8 cellular contexts compared by ENCODE assay signal in genomic region chr20:62808211-62808865, GRCh38. TPM values are rescaled to one million over a fixed set of nuclear protein-coding genes. Genes with fewer than 3 reads are reported as not detected.
A peak's percentile ranks its signal among the peaks of the same experiment; 100 is the strongest.
DNase-seq lines count a peak whose midpoint lies in the region; ATAC-seq, FAIRE-seq and TF ChIP-seq lines count a peak whose summit lies in the region.

No MANE protein-coding gene starts in this region.

- no peak overlapping the region for H3K4me3 ChIP-seq in AG10803 (ENCODE audit: low read length)
- no peak overlapping the region for H3K4me3 ChIP-seq in PC-9
- no peak overlapping the region for H3K4me3 ChIP-seq in fibroblast of lung (replicated peaks in 1 of 4; ENCODE audit: control extremely low read depth in 1 of 4, insufficient read depth in 1 of 4, low read depth in 3 of 4, low read length in 4 of 4)
- H3K4me3 ChIP-seq in transverse colon = no peak overlapping the region

- no peak overlapping the region for H3K9ac ChIP-seq in fibroblast of lung (ENCODE audit: insufficient read depth, low read length)

- H3K27me3 Mint-ChIP-seq in activated T-cell treated with anti-CD3 and anti-CD28 coated beads, Interleukin-2, amount 50 U/mL, for 72 hours (ENCODE audit: low read depth) = no peaks in the 10 kb centered on the region

- in situ Hi-C loops in transverse colon (cut with MboI; ENCODE audit: low pct_ligation_motif_present in 1 of 4, low pct_unique_long_range_greater_than_20kb in 1 of 4, low sequenced_read_pairs in 3 of 4) = loop anchor here in 2 of 4 donors (10.0 kb wide), 1 partner anchor 144 kb away; no protein-coding TSS in a partner anchor

- H2AFZ ChIP-seq in PC-9 (no peak overlapping the region), fibroblast of lung (ENCODE audit: low read length) (no peak overlapping the region)

- CTCF ChIA-PET in PC-9 (lab: Charles Lee) = interaction anchor here (0.6 to 1.1 kb wide), 2 partner anchors 39 to 308 kb away, joined by 5 to 10 read pairs; no protein-coding TSS in a partner anchor

- H3K79me2 ChIP-seq in PC-9 (ENCODE audit: low read depth) (peaks cover 30% of the 10 kb centered on the region), fibroblast of lung (ENCODE audit: control insufficient read depth, insufficient read depth, low read length) (peaks cover 26% of the 10 kb centered on the region)

- H3K27me3 ChIP-seq in PC-9 (ENCODE audit: insufficient read depth, low read depth) = no peaks in the 10 kb centered on the region
- H3K27me3 ChIP-seq in fibroblast of lung (ENCODE audit: control insufficient read depth, insufficient read depth, low read length) = no peaks in the 10 kb centered on the region
- H3K27me3 ChIP-seq in transverse colon = no peaks in the 10 kb centered on the region

- WGBS in transverse colon (ENCODE audit: low coverage in 1 of 2), 2 donors = 42 to 73% methylated on average over 8 to 20 of the region's 21 CpGs

- DNase-seq in AG10803 (ENCODE audit: low read depth) (peak; percentile 46), H54 (ENCODE audit: insufficient read length, low spot score) (peak; percentile 85), PC-9 (peak in 1 of 2 experiments; percentile 68), fibroblast of lung (ENCODE audit: low read depth in 2 of 2) (peak in 1 of 2 donors; percentile 61), nucleus accumbens (lab: John Stamatoyannopoulos, UW) (peak in 45 of 56 donors; percentile 11 to 82 (median 45)), transverse colon (peak; percentile 72)
- DNase-seq in activated T-cell treated with anti-CD3 and anti-CD28 coated beads, Interleukin-2, amount 50 U/mL, for 72 hours = peak; percentile 75 to 82

- peaks cover 14% of the 10 kb centered on the region for H3K4me1 ChIP-seq in PC-9 (replicated peaks; ENCODE audit: insufficient read depth)
- H3K4me1 ChIP-seq in fibroblast of lung (ENCODE audit: control insufficient read depth, extremely low read depth, insufficient read depth, low read length) = no peaks in the 10 kb centered on the region
- H3K4me1 ChIP-seq in transverse colon = peaks cover 17 to 30% (median 22%) of the 10 kb centered on the region in 4 donors

- H3K9me3 ChIP-seq in PC-9 (ENCODE audit: insufficient read depth, low read depth) = no peaks in the 10 kb centered on the region
- no peaks in the 10 kb centered on the region for H3K9me3 ChIP-seq in fibroblast of lung (ENCODE audit: control insufficient read depth, insufficient read depth, low read depth, low read length)
- no peaks in the 10 kb centered on the region for H3K9me3 ChIP-seq in transverse colon

- H3K27ac ChIP-seq in PC-9 (no peak overlapping the region), fibroblast of lung (ENCODE audit: insufficient read depth, low read length) (no peak overlapping the region), transverse colon (no peak overlapping the region)

- peaks cover 33% of the 10 kb centered on the region for H3K4me1 Mint-ChIP-seq in activated T-cell treated with anti-CD3 and anti-CD28 coated beads, Interleukin-2, amount 50 U/mL, for 72 hours (ENCODE audit: low read depth)

- no peak overlapping the region for H3K27ac Mint-ChIP-seq in activated T-cell treated with anti-CD3 and anti-CD28 coated beads, Interleukin-2, amount 50 U/mL, for 72 hours

- H3K4me3 Mint-ChIP-seq in activated T-cell treated with anti-CD3 and anti-CD28 coated beads, Interleukin-2, amount 50 U/mL, for 72 hours = no peak overlapping the region

- no peaks in the 10 kb centered on the region for H3K9me3 Mint-ChIP-seq in activated T-cell treated with anti-CD3 and anti-CD28 coated beads, Interleukin-2, amount 50 U/mL, for 72 hours

- FAIRE-seq in H54 (lab: Jason Lieb, UNC) = no peak

- ATAC-seq in activated T-cell treated with anti-CD3 and anti-CD28 coated beads, Interleukin-2, amount 50 U/mL, for 72 hours (replicated peaks in 1 of 2) = peak; percentile 44 to 55
- no peak for ATAC-seq in GM21381 (IDR thresholded peaks at IDR 0.05; ENCODE audit: unreplicated experiment)

- TF ChIP-seq POLR2A in H54 (IDR thresholded peaks at IDR 0.05; ENCODE audit: low read depth, low read length) (no peak), transverse colon (IDR thresholded peaks at IDR 0.05) (no peak)

- intact Hi-C loops in PC-9 (cut with micrococcal nuclease; ENCODE audit: unreplicated experiment) (loop anchor here (5.0 kb wide), 1 partner anchor 186 kb away; no protein-coding TSS in a partner anchor), transverse colon (cut with DNase I; ENCODE audit: low total_unique reads) (no loop called here)

- BruUV-seq in PC-9 (replicated peaks; lab: Mats Ljungman, UMichigan) = no TSS peak

- peaks cover 2 to 6% of the 10 kb centered on the region in 2 donors for H3K36me3 Mint-ChIP-seq in activated T-cell treated with anti-CD3 and anti-CD28 coated beads, Interleukin-2, amount 50 U/mL, for 72 hours (ENCODE audit: insufficient read depth in 2 of 2)

- TF ChIP-seq CTCF in AG10803 (conservative IDR thresholded peaks at IDR 0.05; ENCODE audit: low read length) (peak; percentile 87), PC-9 (conservative IDR thresholded peaks at IDR 0.05) (peak; percentile 99), fibroblast of lung (conservative IDR thresholded peaks at IDR 0.05 in 1 of 2, IDR thresholded peaks at IDR 0.05 in 1 of 2; ENCODE audit: low read depth in 1 of 2, low read length in 2 of 2) (peak; percentile 90 to 92), transverse colon (IDR thresholded peaks at IDR 0.05) (peak; percentile 89 to 96 (median 93))

- peaks cover 31% of the 10 kb centered on the region for H3F3A ChIP-seq in PC-9 (ENCODE audit: insufficient read depth, low read depth)

- H4K20me1 ChIP-seq in PC-9 (ENCODE audit: insufficient read depth) (peaks cover 46% of the 10 kb centered on the region), fibroblast of lung (ENCODE audit: control insufficient read depth, extremely low read depth, insufficient read depth, low read length) (no peaks in the 10 kb centered on the region)

- no peak overlapping the region for H3K4me2 ChIP-seq in PC-9
- H3K4me2 ChIP-seq in fibroblast of lung (ENCODE audit: extremely low read depth, insufficient read depth, low read length) = no peak overlapping the region

- no peak for TF ChIP-seq EP300 in transverse colon (IDR thresholded peaks at IDR 0.05; ENCODE audit: low read depth)

- no peaks in the 10 kb centered on the region for H3K9me2 ChIP-seq in PC-9 (ENCODE audit: insufficient read depth)

- POLR2A ChIA-PET in PC-9 (lab: Charles Lee; ENCODE audit: unreplicated experiment) = no interaction called here

- H3K36me3 ChIP-seq in PC-9 (ENCODE audit: low read depth) (peaks cover 14% of the 10 kb centered on the region), fibroblast of lung (ENCODE audit: control insufficient read depth, insufficient read depth, low read length) (peaks cover 33% of the 10 kb centered on the region), transverse colon (peaks cover 0 to 38% (median 17%) of the 10 kb centered on the region in 4 donors)

RNA-seq across cellular contexts. Expression of gene OGFR, which starts 3.7 kb away (rescaled TPM):
- total RNA-seq in PC-9 (2021) (57.4 and 65.0 TPM in 2 replicates), fibroblast of lung (30.8 and 34.0 TPM in 2 replicates), transverse colon (100 to 1,000 TPM in 1 of 4 donors, 10 to 100 TPM in 3; 55.2 to 137 (median 71.1) TPM)
- total RNA-seq in activated T-cell treated with anti-CD3 and anti-CD28 coated beads, Interleukin-2, amount 50 U/mL, for 72 hours = 10 to 100 TPM; 42.9 to 44.9 TPM
- polyA plus RNA-seq in fibroblast of lung = 19.7 and 25.9 TPM in 2 replicates
- 29.3 and 39.7 TPM in 2 replicates for polyA plus RNA-seq in fibroblast of lung (2012)
- 7.3 and 8.1 TPM in 2 replicates for polyA minus RNA-seq in fibroblast of lung (ENCODE audit: low replicate concordance)

RNA-seq across cellular contexts. Expression of gene COL9A3, which starts 8.5 kb away (rescaled TPM):
- total RNA-seq in PC-9 (2021) = 8.3 and 8.5 TPM in 2 replicates
- total RNA-seq in activated T-cell treated with anti-CD3 and anti-CD28 coated beads, Interleukin-2, amount 50 U/mL, for 72 hours = under 1 TPM; 0.31 to 0.46 TPM
- 0.17 and 1.3 TPM in 2 replicates for total RNA-seq in fibroblast of lung
- 0.17 and 0.59 TPM in 2 replicates for polyA plus RNA-seq in fibroblast of lung
- polyA plus RNA-seq in fibroblast of lung (2012) = 0.49 and 1.3 TPM in 2 replicates
- polyA minus RNA-seq in fibroblast of lung (ENCODE audit: low replicate concordance) = not detected in 2 replicates
- 100 to 1,000 TPM in 1 of 4 donors, 10 to 100 TPM in 1, 1 to 10 TPM in 2; 6.0 to 223 (median 8.0) TPM for total RNA-seq in transverse colon

RNA-seq across cellular contexts. Expression of gene MRGBP, which starts 12.1 kb away (rescaled TPM):
- total RNA-seq in PC-9 (2021) = 27.8 and 30.2 TPM in 2 replicates
- total RNA-seq in activated T-cell treated with anti-CD3 and anti-CD28 coated beads, Interleukin-2, amount 50 U/mL, for 72 hours = 10 to 100 TPM; 14.1 to 14.7 TPM
- total RNA-seq in fibroblast of lung = 18.5 and 20.3 TPM in 2 replicates
- polyA plus RNA-seq in fibroblast of lung = 13.1 and 15.2 TPM in 2 replicates
- polyA plus RNA-seq in fibroblast of lung (2012) = 12.6 and 17.4 TPM in 2 replicates
- 4.7 and 17.0 TPM in 2 replicates for polyA minus RNA-seq in fibroblast of lung (ENCODE audit: low replicate concordance)
- 10 to 100 TPM; 10.8 to 13.0 (median 11.9) TPM for total RNA-seq in transverse colon

RNA-seq across cellular contexts. Expression of gene TCFL5, which starts 53.3 kb away (rescaled TPM):
- total RNA-seq in PC-9 (2021) (29.3 and 35.4 TPM in 2 replicates), fibroblast of lung (13.7 and 15.2 TPM in 2 replicates), transverse colon (10 to 100 TPM in 1 of 4 donors, 1 to 10 TPM in 3; 5.2 to 19.9 (median 5.9) TPM)
- 1 to 10 TPM; 4.4 to 4.9 TPM for total RNA-seq in activated T-cell treated with anti-CD3 and anti-CD28 coated beads, Interleukin-2, amount 50 U/mL, for 72 hours
- polyA plus RNA-seq in fibroblast of lung = 9.8 and 11.1 TPM in 2 replicates
- 8.3 and 8.9 TPM in 2 replicates for polyA plus RNA-seq in fibroblast of lung (2012)
- 0.89 and 0.94 TPM in 2 replicates for polyA minus RNA-seq in fibroblast of lung (ENCODE audit: low replicate concordance)
